25 cellular contexts compared by ENCODE assay signal in genomic region chr16:12558641-12559040, GRCh38.
DNase-seq lines count a peak whose midpoint lies in the region; ATAC-seq and TF ChIP-seq lines count a peak whose summit lies in the region.
"Had no signal": no experiment of that assay in that cellular context is flagged by ENCODE, and none has a peak within 500 bp of the region (broad histone marks: within the 10 kb centered on the region; RNA-seq: fewer than 3 reads in every experiment).

No MANE protein-coding gene starts in this region.

- intact Hi-C loops in dorsolateral prefrontal cortex (cut with DNase I) = loop anchor here in 1 of 2 donors (5.0 kb wide), 1 partner anchor 46 kb away; no protein-coding TSS in a partner anchor

- DNase-seq in NCI-H146 (lab: John Stamatoyannopoulos, UW) (peak; percentile 21), NCI-H146 treated with DMSO at 0.1 percent for 48 hours (lab: John Stamatoyannopoulos, UW; ENCODE audit: unreplicated experiment) (no peak), dorsolateral prefrontal cortex (peak in 1 of 10 donors; percentile 32), pons (ENCODE audit: low spot score) (peak; percentile 36), SK-N-DZ (ENCODE audit: low spot score) (no peak), NCI-H1417 treated with DMSO at 0.1 percent for 48 hours (lab: John Stamatoyannopoulos, UW) (no peak)
- DNase-seq: activated gamma-delta T cell; activated naive CD8-positive, alpha-beta T cell treated with anti-CD3 and anti-CD28 coated beads, Interleukin-2, amount 10 ng/mL, durations not matched to agents 7 days and 5 days; activated T-cell treated with anti-CD3 and anti-CD28 coated beads, Interleukin-2, amount 50 U/mL, for 24 hours; CD8-positive, alpha-beta T cell; effector CD4-positive, alpha-beta T cell; lower lobe of right lung; mucosa of descending colon; NCI-H2029; NCI-H510A; ovary; SK-N-SH; stimulated activated naive CD4-positive, alpha-beta T cell; T-helper 2 cell; upper lobe of right lung had no signal

- no peak overlapping the region for H3K4me3 ChIP-seq in dorsolateral prefrontal cortex
- H3K4me3 ChIP-seq: ascending aorta, gastroesophageal sphincter, hepatocyte, lower lobe of right lung, mucosa of descending colon, ovary, upper lobe of right lung had no signal

- TF ChIP-seq CTCF in GM12872 (IDR thresholded peaks at IDR 0.05; ENCODE audit: insufficient read depth, low read depth, low read length) (0 out of 3 replicates have a peak, but pooled peaks have one; percentile 2), dorsolateral prefrontal cortex (IDR thresholded peaks at IDR 0.05 in 54 of 56, conservative IDR thresholded peaks at IDR 0.05 in 2 of 56; ENCODE audit: low read depth in 1 of 56, partially characterized antibody in 56 of 56) (peak in 16 of 56 donors; percentile 13 to 38 (median 25))

- no peaks in the 10 kb centered on the region for H3K27me3 ChIP-seq in dorsolateral prefrontal cortex
- H3K27me3 ChIP-seq: ascending aorta, gastroesophageal sphincter, hepatocyte, ovary, upper lobe of right lung had no signal

- ATAC-seq in HG03442 (IDR thresholded peaks at IDR 0.05; ENCODE audit: unreplicated experiment) = no peak
- ATAC-seq: CD8-positive, alpha-beta T cell; gastroesophageal sphincter; lower lobe of right lung; mucosa of descending colon; upper lobe of right lung had no signal

- peak overlapping the region in 32 of 59 donors; percentile 1 to 89 (median 66) for H3K27ac ChIP-seq in dorsolateral prefrontal cortex
- H3K27ac ChIP-seq: ascending aorta, gastroesophageal sphincter, hepatocyte, lower lobe of right lung, ovary, upper lobe of right lung had no signal

Comparison
In these comparisons a context has a peak if more than half of its experiments do, and no peak if none do; other contexts are left out.
1. DNase-seq: peak in NCI-H146 (single experiment) and pons (single experiment); none in NCI-H146 treated with DMSO at 0.1 percent for 48 hours (single experiment), SK-N-DZ (single experiment) and NCI-H1417 treated with DMSO at 0.1 percent for 48 hours (single experiment).